ENCODE assay signal across 17 cellular contexts in genomic region chr5:68821056-68821455, GRCh38.
"Had no signal": no experiment of that assay in that cellular context is flagged by ENCODE, and none has a peak within 500 bp of the region (broad histone marks: within the 10 kb centered on the region; RNA-seq: fewer than 3 reads in every experiment).

No MANE protein-coding gene starts in this region.

- FAIRE-seq: urothelium cell line had no signal

- H3K4me1 Mint-ChIP-seq: nephron progenitor cell had no signal

- H3K27me3 ChIP-seq: gastrocnemius medialis, stomach, thyroid gland had no signal

- H3K27me3 Mint-ChIP-seq: type B pancreatic cell had no signal

- ATAC-seq: lower lobe of right lung, sciatic nerve had no signal

- H3K36me3 Mint-ChIP-seq: type B pancreatic cell had no signal

- H3K9me3 Mint-ChIP-seq: naive B cell, nephron progenitor cell had no signal

- H3K27ac ChIP-seq: coronary artery, left ventricle myocardium inferior, lower lobe of right lung, parathyroid adenoma, stomach, thyroid gland had no signal

- H3K4me3 Mint-ChIP-seq: naive B cell, nephron progenitor cell, type B pancreatic cell had no signal

- DNase-seq: effector CD8-positive, alpha-beta T cell; gastrocnemius medialis; glutamatergic neuron; islet precursor cell; left ventricle myocardium inferior; lower lobe of right lung; mesenchymal stem cell; naive B cell; nephron progenitor cell; stimulated activated naive CD4-positive, alpha-beta T cell; stomach; thyroid gland had no signal

- H3K4me1 ChIP-seq: left ventricle myocardium inferior, lower lobe of right lung, parathyroid adenoma, stomach, thyroid gland had no signal

- H3K9me3 ChIP-seq: gastrocnemius medialis, left ventricle myocardium inferior, lower lobe of right lung, stomach, thyroid gland had no signal

- H3K36me3 ChIP-seq: gastrocnemius medialis, left ventricle myocardium inferior, lower lobe of right lung, stomach, thyroid gland had no signal

- H3K27ac Mint-ChIP-seq: nephron progenitor cell, type B pancreatic cell had no signal

- H3K4me3 ChIP-seq: coronary artery, gastrocnemius medialis, left ventricle myocardium inferior, lower lobe of right lung, stomach, thyroid gland had no signal
